Comparison of ENCODE assay signal across 8 cellular contexts in the genomic region with DNA sequence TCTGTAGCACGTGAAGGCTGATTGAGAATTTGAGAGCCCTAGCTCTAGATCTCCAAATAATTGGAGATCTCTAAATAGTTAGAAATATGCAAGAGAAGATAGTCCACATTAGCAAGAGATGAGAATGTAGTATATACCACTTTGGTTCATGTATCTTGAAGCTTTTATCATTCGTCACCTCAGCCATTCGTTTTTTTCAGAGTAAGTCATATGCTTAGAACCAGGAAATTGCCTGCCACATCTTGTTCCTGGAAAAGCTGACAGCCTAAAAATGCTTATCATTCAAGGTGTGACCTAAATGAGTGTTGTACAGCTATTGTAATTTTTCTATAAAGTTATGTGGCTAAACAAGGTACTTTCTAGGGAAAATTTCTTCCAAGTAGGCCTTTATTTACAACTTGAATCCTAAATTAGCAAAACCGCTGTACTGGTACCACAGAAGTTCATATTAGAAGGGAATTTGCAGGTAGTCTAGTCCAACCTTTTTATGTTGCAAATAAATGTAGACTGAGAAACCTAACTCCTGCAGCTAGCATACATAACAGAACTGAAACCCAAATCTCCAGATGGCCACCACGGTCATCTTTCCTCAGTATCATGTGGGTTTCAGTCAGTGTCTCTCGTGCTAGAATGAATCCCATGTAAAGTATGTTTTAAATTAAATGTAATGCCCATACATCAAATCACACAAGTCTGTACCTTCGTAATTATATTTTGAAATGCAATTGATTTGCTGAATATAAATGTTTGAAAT. TPM values are rescaled to one million over a fixed set of nuclear protein-coding genes. Genes with fewer than 3 reads are reported as not detected.
DNase-seq lines count a peak whose midpoint lies in the region; ATAC-seq and TF ChIP-seq lines count a peak whose summit lies in the region.

No MANE protein-coding gene starts in this region.

- H3K27ac Mint-ChIP-seq in CD14-positive monocyte = peak overlapping the region in 4 of 7 donors; percentile 24 to 80 (median 52)
- peak overlapping the region; percentile 77 for H3K27ac Mint-ChIP-seq in endodermal cell

- H3K36me3 Mint-ChIP-seq in CD14-positive monocyte (peaks cover 17 to 33% of the 10 kb centered on the region in 2 donors), endodermal cell (ENCODE audit: low read depth) (peaks cover 31% of the 10 kb centered on the region)

- no peak overlapping the region for H3K27ac ChIP-seq in endodermal cell (ENCODE audit: low read depth, low read length)

- H3K4me3 Mint-ChIP-seq in CD14-positive monocyte = no peak overlapping the region
- no peak overlapping the region for H3K4me3 Mint-ChIP-seq in endodermal cell

- 83 to 89% methylated on average over 3 to 6 of the region's 7 CpGs for WGBS in endodermal cell (ENCODE audit: insufficient coverage in 1 of 2, insufficient read length in 1 of 2), 2 experiments

- intact Hi-C loops in CD14-positive monocyte (cut with micrococcal nuclease) = no loop called here

- peaks cover 43% of the 10 kb centered on the region for H3K36me3 ChIP-seq in endodermal cell (ENCODE audit: control insufficient read depth, insufficient read depth, low read length)

- H3K27me3 ChIP-seq in endodermal cell (ENCODE audit: control insufficient read depth, insufficient read depth, low read length, poor library complexity, severe bottlenecking) = no peaks in the 10 kb centered on the region

- DNase-seq in CD14-positive monocyte (ENCODE audit: low spot score) = no peak
- DNase-seq in endodermal cell = no peak
- DNase-seq in nucleus accumbens (lab: John Stamatoyannopoulos, UW) = no peak
- no peak for DNase-seq in retina
- DNase-seq in NCI-H146 treated with DMSO at 0.1 percent for 48 hours (lab: John Stamatoyannopoulos, UW; ENCODE audit: unreplicated experiment) = no peak

- peaks cover 8% of the 10 kb centered on the region for H3K9me3 ChIP-seq in endodermal cell (ENCODE audit: control insufficient read depth, low read length)

- H3K9me3 Mint-ChIP-seq in CD14-positive monocyte = peaks cover 0 to 2% (median 0%) of the 10 kb centered on the region in 7 donors
- H3K9me3 Mint-ChIP-seq in endodermal cell = peaks cover 3% of the 10 kb centered on the region

- H3K9ac ChIP-seq in endodermal cell (ENCODE audit: extremely low read depth, low read length, poor library complexity, severe bottlenecking) = no peak overlapping the region

- H3K4me1 Mint-ChIP-seq in CD14-positive monocyte (peaks cover 49% of the 10 kb centered on the region), endodermal cell (peaks cover 21% of the 10 kb centered on the region)

- TF ChIP-seq CTCF in CD14-positive monocyte (IDR thresholded peaks at IDR 0.05) (no peak), endodermal cell (conservative IDR thresholded peaks at IDR 0.05) (no peak)

- ATAC-seq in GM19468 (IDR thresholded peaks at IDR 0.05; ENCODE audit: extremely low read depth, unreplicated experiment) = peak; percentile 82
- ATAC-seq in HG03460 (IDR thresholded peaks at IDR 0.05; ENCODE audit: unreplicated experiment) = peak; percentile 67
- no peak for ATAC-seq in GM19397 (IDR thresholded peaks at IDR 0.05; ENCODE audit: unreplicated experiment)

- no peaks in the 10 kb centered on the region for H3K4me1 ChIP-seq in endodermal cell (ENCODE audit: control insufficient read depth, insufficient read depth, low read length)

- H3K27me3 Mint-ChIP-seq in CD14-positive monocyte (ENCODE audit: low read depth in 3 of 3) (peaks cover 0 to 2% (median 0%) of the 10 kb centered on the region in 3 donors), endodermal cell (ENCODE audit: insufficient read depth) (no peaks in the 10 kb centered on the region)

- no peak overlapping the region for H3K4me3 ChIP-seq in endodermal cell (ENCODE audit: low read length)

RNA-seq across cellular contexts. Expression of a gene that starts 48.6 kb away (rescaled TPM):
- polyA plus RNA-seq in CD14-positive monocyte = 10 to 100 TPM; 25.7 to 36.1 TPM
- total RNA-seq in endodermal cell = 100 to 1,000 TPM in 1 of 2 donors, 10 to 100 TPM in 1; 80.6 to 107 TPM
- polyA plus RNA-seq in endodermal cell (2013, experiment 1 of 2) = 31.9 TPM
- 32.7 TPM for polyA plus RNA-seq in endodermal cell (2013, experiment 2 of 2)
